Comparison of ENCODE assay signal across 7 cellular contexts in the genomic region with DNA sequence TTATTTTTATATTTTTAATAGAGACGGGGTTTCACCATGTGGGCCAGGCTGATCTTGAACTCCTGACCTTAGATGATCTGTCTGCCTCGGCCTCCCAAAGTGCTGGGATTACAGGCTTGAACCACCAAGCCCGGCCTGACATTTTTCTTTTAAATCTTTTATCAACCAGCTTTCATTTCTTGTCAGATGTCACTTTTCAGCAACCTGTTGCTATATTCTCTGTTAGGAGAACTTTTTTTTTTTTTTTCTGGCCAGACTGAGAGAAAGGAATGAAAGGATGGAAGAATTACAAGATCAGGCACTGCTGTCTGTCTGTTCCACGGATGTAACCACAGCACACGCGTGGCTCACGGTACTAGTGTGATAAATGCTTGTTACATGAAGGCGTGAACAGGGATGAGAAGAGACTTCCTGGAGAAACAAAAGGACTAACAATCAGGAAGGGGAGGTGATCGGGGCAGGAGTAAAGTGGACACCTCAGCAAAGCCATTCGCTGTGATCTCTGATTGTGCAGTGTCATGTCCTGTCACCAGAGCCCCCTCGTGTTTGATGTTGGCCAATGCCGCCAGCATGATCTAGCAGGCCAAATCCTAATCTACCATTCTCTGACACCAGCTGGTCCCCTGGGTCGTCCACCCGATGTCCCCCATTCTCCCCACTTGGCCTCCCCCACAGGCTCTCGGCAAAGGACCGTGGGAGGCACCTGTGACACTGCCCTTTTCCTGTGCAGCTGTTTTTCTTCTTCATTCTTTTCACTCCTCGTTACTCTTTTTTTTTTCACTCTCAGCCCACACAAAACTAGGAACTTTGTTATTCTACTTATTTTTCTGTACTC.
A peak's percentile ranks its signal among the peaks of the same experiment; 100 is the strongest.
DNase-seq lines count a peak whose midpoint lies in the region; ATAC-seq and TF ChIP-seq lines count a peak whose summit lies in the region.

No MANE protein-coding gene starts in this region.

- H3K36me3 ChIP-seq in spleen = peaks cover 0 to 21% (median 0%) of the 10 kb centered on the region in 6 donors

- TF ChIP-seq CTCF in GM13976 (IDR thresholded peaks at IDR 0.05; ENCODE audit: borderline replicate concordance, control extremely low read depth, extremely low read depth, insufficient read depth, missing control alignments) (peak; percentile 30), astrocyte of the spinal cord (IDR thresholded peaks at IDR 0.05; ENCODE audit: low read depth, low read length) (peak; percentile 28), spleen (IDR thresholded peaks at IDR 0.05 in 8 of 11, conservative IDR thresholded peaks at IDR 0.05 in 3 of 11) (peak in 10 of 11 experiments; percentile 8 to 61 (median 43))

- H3K27me3 ChIP-seq in spleen (replicated peaks in 1 of 7) = no peaks in the 10 kb centered on the region

- intact Hi-C loops in spleen (cut with DNase I; ENCODE audit: low total_unique reads) = no loop called here

- no peaks in the 10 kb centered on the region for H3K9me3 ChIP-seq in spleen

- H3K27ac ChIP-seq in spleen = peak overlapping the region; percentile 94 to 98 (median 96)

- TF ChIP-seq POLR2A in spleen (IDR thresholded peaks at IDR 0.05) = no peak

- no peak overlapping the region for H3K4me3 ChIP-seq in astrocyte of the spinal cord (ENCODE audit: low read depth, low read length)
- H3K4me3 ChIP-seq in spleen = peak overlapping the region in 7 of 8 donors; percentile 14 to 75 (median 44)

- ATAC-seq in HG03095 (IDR thresholded peaks at IDR 0.05; ENCODE audit: unreplicated experiment) = peak; percentile 30

- DNase-seq in GM13976 (ENCODE audit: low spot score) (peak; percentile 69), SHP77 (lab: John Stamatoyannopoulos, UW) (peak; percentile 71 to 84), astrocyte of the spinal cord (ENCODE audit: low read depth, low spot score) (peak; percentile 36), islet precursor cell (peak; percentile 78), spleen (peak; percentile 90), NCI-H524 treated with DMSO at 0.1 percent for 48 hours (lab: John Stamatoyannopoulos, UW) (no peak)

- WGBS in spleen, 5 donors = 10 to 25% (median 16%) methylated on average over 17 of the region's 17 CpGs

- H3K4me1 ChIP-seq in spleen = peaks cover 38 to 70% (median 56%) of the 10 kb centered on the region in 6 donors

- in situ Hi-C loops in GM13976 (cut with MboI; ENCODE audit: low sequenced_read_pairs, unreplicated experiment) (loop anchor here (10.0 to 25.0 kb wide), 3 partner anchors 142 to 609 kb away; a partner anchor contains a TSS), astrocyte of the spinal cord (cut with HindIII; ENCODE audit: low sequenced_read_pairs) (no loop called here)
